In genomic region chr17:68511671-68512246, GRCh38 we compare ENCODE assay signal across 7 cellular contexts. TPM values are rescaled to one million over a fixed set of nuclear protein-coding genes. Genes with fewer than 3 reads are reported as not detected.
DNase-seq lines count a peak whose midpoint lies in the region; ATAC-seq and TF ChIP-seq lines count a peak whose summit lies in the region.

No MANE protein-coding gene starts in this region.

- in situ Hi-C loops in GM13977 (cut with MboI; ENCODE audit: low pct_unique_long_range_greater_than_20kb, low sequenced_read_pairs, unreplicated experiment): no loop called here

- WGBS in spleen, 5 donors: 0 to 1% (median 0%) methylated on average over 41 to 49 of the region's 49 CpGs

- TF ChIP-seq CTCF in GM13977 (IDR thresholded peaks at IDR 0.05; ENCODE audit: extremely low read depth, insufficient read depth, missing control alignments) (no peak), breast epithelium (IDR thresholded peaks at IDR 0.05) (peak in 1 of 3 donors; percentile 7), spleen (IDR thresholded peaks at IDR 0.05 in 8 of 11, conservative IDR thresholded peaks at IDR 0.05 in 3 of 11) (peak in 2 of 11 experiments; percentile 5 to 28)

- H3K36me3 ChIP-seq in breast epithelium: peaks cover 10% of the 10 kb centered on the region
- H3K36me3 ChIP-seq in spleen: peaks cover 0 to 21% (median 16%) of the 10 kb centered on the region in 6 donors

- peak overlapping the region; percentile 99 to 100 (median 100) for H3K27ac Mint-ChIP-seq in immature natural killer cell

- no peak for TF ChIP-seq POLR2A in breast epithelium (IDR thresholded peaks at IDR 0.05)
- TF ChIP-seq POLR2A in spleen (IDR thresholded peaks at IDR 0.05): peak in 1 of 3 donors; percentile 44

- H3K9me3 Mint-ChIP-seq in immature natural killer cell: peaks cover 0 to 2% (median 0%) of the 10 kb centered on the region in 6 donors

- H3K27me3 Mint-ChIP-seq in immature natural killer cell (ENCODE audit: low read depth in 3 of 3): peaks cover 18 to 32% (median 28%) of the 10 kb centered on the region in 3 donors

- peaks cover 0 to 8% of the 10 kb centered on the region in 2 donors for H3K4me1 ChIP-seq in breast epithelium
- peaks cover 31 to 74% (median 56%) of the 10 kb centered on the region in 6 donors for H3K4me1 ChIP-seq in spleen

- H3K4me1 Mint-ChIP-seq in immature natural killer cell: peaks cover 69 to 85% of the 10 kb centered on the region in 2 donors

- H3K36me3 Mint-ChIP-seq in immature natural killer cell: peaks cover 3 to 9% (median 7%) of the 10 kb centered on the region in 3 donors

- H3K27me3 ChIP-seq in breast epithelium (no peaks in the 10 kb centered on the region), spleen (replicated peaks in 1 of 7) (no peaks in the 10 kb centered on the region)

- peak overlapping the region; percentile 95 to 100 (median 97) for H3K4me3 Mint-ChIP-seq in immature natural killer cell

- DNase-seq in GM13977 (ENCODE audit: low spot score): peak; percentile 83
- DNase-seq in NCI-H1105 treated with DMSO at 0.1 percent for 48 hours (lab: John Stamatoyannopoulos, UW): peak; percentile 80
- DNase-seq in T-helper 9 cell: peak; percentile 66
- peak; percentile 75 to 77 for DNase-seq in breast epithelium (ENCODE audit: low spot score in 2 of 2)
- DNase-seq in immature natural killer cell: peak in 2 of 3 donors; percentile 77 to 78
- peak; percentile 95 for DNase-seq in spleen

- H3K27ac ChIP-seq in breast epithelium (peak overlapping the region; percentile 99), spleen (peak overlapping the region; percentile 97 to 100 (median 98))

- H3K4me3 ChIP-seq in breast epithelium (peak overlapping the region; percentile 73 to 98 (median 84)), spleen (peak overlapping the region; percentile 72 to 92 (median 87))

- intact Hi-C loops in breast epithelium (cut with DNase I; ENCODE audit: low total_unique reads): loop anchor here (2.0 kb wide), 1 partner anchor 51 kb away; no protein-coding TSS in a partner anchor
- intact Hi-C loops in spleen (cut with DNase I; ENCODE audit: low total_unique reads): no loop called here

- ATAC-seq in HG02571 (IDR thresholded peaks at IDR 0.05; ENCODE audit: unreplicated experiment): peak; percentile 46

- H3K9me3 ChIP-seq in breast epithelium (no peaks in the 10 kb centered on the region), spleen (no peaks in the 10 kb centered on the region)

RNA-seq across cellular contexts. Expression of gene PRKAR1A, which starts 0.5 kb away (rescaled TPM):
- total RNA-seq in breast epithelium (100 to 1,000 TPM; 331 to 432 (median 409) TPM), spleen (100 to 1,000 TPM; 293 to 392 (median 319) TPM)
- polyA plus RNA-seq in immature natural killer cell (100 to 1,000 TPM; 275 to 458 (median 320) TPM), spleen (10 to 100 TPM; 36.2 to 72.3 (median 52.9) TPM)

RNA-seq across cellular contexts. Expression of gene WIPI1, which starts 54.5 kb away (rescaled TPM):
- 10 to 100 TPM; 65.1 to 83.6 (median 70.9) TPM for total RNA-seq in breast epithelium
- 10 to 100 TPM; 21.1 to 43.4 (median 30.0) TPM for polyA plus RNA-seq in immature natural killer cell
- 10 to 100 TPM; 23.6 to 38.3 (median 27.8) TPM for total RNA-seq in spleen
- polyA plus RNA-seq in spleen: 1 to 10 TPM; 7.2 to 9.5 (median 7.7) TPM

Comparison
In these comparisons a context has a peak if more than half of its experiments do, and no peak if none do; other contexts are left out.
1. Peak in every context shown above with its lines: DNase-seq, ATAC-seq, H3K4me3 ChIP-seq and H3K27ac ChIP-seq.